Comparison of ENCODE assay signal across 1 cellular context in the genomic region with DNA sequence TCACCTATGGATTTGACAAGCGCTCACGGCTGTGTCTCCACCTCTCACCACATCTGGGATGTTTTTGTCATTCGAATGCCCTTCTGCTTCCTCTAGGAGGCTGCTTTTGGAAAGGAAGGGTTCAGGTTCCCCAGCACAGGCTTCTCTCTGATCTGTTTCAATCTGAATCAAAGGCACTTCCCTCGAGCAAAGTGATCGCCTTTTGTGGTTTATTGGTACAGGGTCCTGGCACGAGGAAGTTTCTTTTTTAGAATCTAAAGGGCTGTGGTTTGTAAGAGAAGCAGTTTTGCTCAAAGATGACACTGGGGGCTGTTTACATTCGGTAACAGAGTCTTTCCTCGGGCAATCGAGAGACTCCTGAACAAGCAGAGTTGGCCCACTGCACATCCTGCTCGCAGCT.
TF ChIP-seq lines count a peak whose summit lies in the region.

No MANE protein-coding gene starts in this region.

TF ChIP-seq in H1, 55 proteins besides CTCF, POLR2A, EP300 and RAD21 (continued from another document):
- TF ChIP-seq, protein P1, sequence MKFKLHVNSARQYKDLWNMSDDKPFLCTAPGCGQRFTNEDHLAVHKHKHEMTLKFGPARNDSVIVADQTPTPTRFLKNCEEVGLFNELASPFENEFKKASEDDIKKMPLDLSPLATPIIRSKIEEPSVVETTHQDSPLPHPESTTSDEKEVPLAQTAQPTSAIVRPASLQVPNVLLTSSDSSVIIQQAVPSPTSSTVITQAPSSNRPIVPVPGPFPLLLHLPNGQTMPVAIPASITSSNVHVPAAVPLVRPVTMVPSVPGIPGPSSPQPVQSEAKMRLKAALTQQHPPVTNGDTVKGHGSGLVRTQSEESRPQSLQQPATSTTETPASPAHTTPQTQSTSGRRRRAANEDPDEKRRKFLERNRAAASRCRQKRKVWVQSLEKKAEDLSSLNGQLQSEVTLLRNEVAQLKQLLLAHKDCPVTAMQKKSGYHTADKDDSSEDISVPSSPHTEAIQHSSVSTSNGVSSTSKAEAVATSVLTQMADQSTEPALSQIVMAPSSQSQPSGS (IDR thresholded peaks at IDR 0.05; ENCODE audit: low read length): no peak
- no peak for TF ChIP-seq CBX5 (IDR thresholded peaks at IDR 0.05; ENCODE audit: low read depth, low read length)
- no peak for TF ChIP-seq CTBP2 (IDR thresholded peaks at IDR 0.05; ENCODE audit: borderline replicate concordance, insufficient read depth, insufficient read length, low read length)
- TF ChIP-seq RBBP5 (IDR thresholded peaks at IDR 0.05; ENCODE audit: borderline replicate concordance, low read depth, low read length): no peak
- TF ChIP-seq BCL11A (IDR thresholded peaks at IDR 0.05; ENCODE audit: low read depth in 2 of 2, low read length in 2 of 2): no peak
- TF ChIP-seq SIX5 (IDR thresholded peaks at IDR 0.05; ENCODE audit: low read depth, low read length): no peak
